Comparison of ENCODE assay signal across 8 cellular contexts in genomic region chr3:14124615-14125192, GRCh38. TPM values are rescaled to one million over a fixed set of nuclear protein-coding genes. Genes with fewer than 3 reads are reported as not detected.
DNase-seq lines count a peak whose midpoint lies in the region; TF ChIP-seq lines count a peak whose summit lies in the region.

Gene CHCHD4 (minus strand): TSS chr3:14124870. CDS start chr3:14124676, 194 bp downstream.
Gene TMEM43 (plus strand): TSS chr3:14125052. CDS start chr3:14125194, 142 bp downstream.

- H3K9me3 ChIP-seq in ES-I3 (ENCODE audit: control insufficient read depth, insufficient read depth, low read length) (no peaks in the 10 kb centered on the region), HAP-1 (no peaks in the 10 kb centered on the region), MM.1S (replicated peaks; ENCODE audit: insufficient read depth, low read length) (no peaks in the 10 kb centered on the region), neural progenitor cell (ENCODE audit: low read depth) (no peaks in the 10 kb centered on the region)

- H3K4me1 Mint-ChIP-seq in neural progenitor cell: peaks cover 20% of the 10 kb centered on the region

- peak within 1 kb of the TSS; percentile 46 for H3K27ac Mint-ChIP-seq in neural progenitor cell

- H3K36me3 ChIP-seq in ES-I3 (ENCODE audit: insufficient read depth, low read length) (peaks cover 11% of the 10 kb centered on the region), HAP-1 (replicated peaks) (peaks cover 14% of the 10 kb centered on the region), MM.1S (replicated peaks; ENCODE audit: insufficient read depth, low read length) (peaks cover 19% of the 10 kb centered on the region), neural progenitor cell (no peaks in the 10 kb centered on the region)

- H3K27me3 ChIP-seq in HAP-1 (ENCODE audit: low read depth): no peaks in the 10 kb centered on the region
- H3K27me3 ChIP-seq in MM.1S (replicated peaks; ENCODE audit: insufficient read depth, low read length): no peaks in the 10 kb centered on the region
- peaks cover 3% of the 10 kb centered on the region for H3K27me3 ChIP-seq in neural progenitor cell

- DNase-seq in HAP-1 (ENCODE audit: low spot score in 2 of 2) (peak; percentile 97 to 98), MM.1S (peak; percentile 99), SIG-M5 (lab: John Stamatoyannopoulos, UW) (peak; percentile 89), activated gamma-delta T cell treated with Interleukin-2 at 50 U/mL for 16 hours (peak; percentile 98), foreskin fibroblast (peak; percentile 98 to 99), neural progenitor cell (ENCODE audit: low spot score) (peak; percentile 99), stromal cell of bone marrow (ENCODE audit: low read depth) (peak; percentile 98)

- H3K4me1 ChIP-seq in ES-I3 (ENCODE audit: insufficient read depth, low read length) (peaks cover 26% of the 10 kb centered on the region), HAP-1 (peaks cover 10% of the 10 kb centered on the region), MM.1S (ENCODE audit: low read length) (peaks cover 51% of the 10 kb centered on the region), neural progenitor cell (peaks cover 7% of the 10 kb centered on the region)

- no peaks in the 10 kb centered on the region for H3K9me2 ChIP-seq in MM.1S (replicated peaks; ENCODE audit: insufficient read depth, low read length)

- H3K4me3 ChIP-seq in HAP-1 (peak within 1 kb of the TSS; percentile 87), MM.1S (ENCODE audit: low read length) (peak within 1 kb of the TSS; percentile 98), foreskin fibroblast (ENCODE audit: low read depth in 1 of 2, low read length in 2 of 2) (peak within 1 kb of the TSS; percentile 83 to 98), neural progenitor cell (peak within 1 kb of the TSS; percentile 72)

- H3K27me3 Mint-ChIP-seq in neural progenitor cell (ENCODE audit: insufficient read depth, low read depth): no peaks in the 10 kb centered on the region

- in situ Hi-C loops in HAP-1 (cut with MboI; ENCODE audit: low sequenced_read_pairs): loop anchor here (5.0 to 25.0 kb wide), 3 partner anchors 120 to 462 kb away; no protein-coding TSS in a partner anchor

- no peaks in the 10 kb centered on the region for H4K20me1 ChIP-seq in MM.1S (ENCODE audit: insufficient read depth, low read length)
- H4K20me1 ChIP-seq in neural progenitor cell (ENCODE audit: low read depth): peaks cover 19% of the 10 kb centered on the region

- H3F3A ChIP-seq in MM.1S (ENCODE audit: insufficient read depth, low read length): peaks cover 52% of the 10 kb centered on the region
- peaks cover 12% of the 10 kb centered on the region for H3F3A ChIP-seq in neural progenitor cell (ENCODE audit: low read depth)

- H3K9me3 Mint-ChIP-seq in neural progenitor cell: no peaks in the 10 kb centered on the region

- peaks cover 72% of the 10 kb centered on the region for H3K79me2 ChIP-seq in MM.1S (ENCODE audit: low read length)
- H3K79me2 ChIP-seq in neural progenitor cell (ENCODE audit: low read depth): peaks cover 29% of the 10 kb centered on the region

- peaks cover 33% of the 10 kb centered on the region for H3K36me3 Mint-ChIP-seq in neural progenitor cell

- peak within 1 kb of the TSS; percentile 98 for H3K4me3 Mint-ChIP-seq in neural progenitor cell

- peak within 1 kb of the TSS; percentile 82 for H2AFZ ChIP-seq in MM.1S (ENCODE audit: low read length)
- H2AFZ ChIP-seq in neural progenitor cell (replicated peaks): peak within 1 kb of the TSS; percentile 95

- H3K27ac ChIP-seq in MM.1S (ENCODE audit: low read length) (peak within 1 kb of the TSS; percentile 99), neural progenitor cell (peak within 1 kb of the TSS; percentile 43)

- H3K9ac ChIP-seq in ES-I3 (ENCODE audit: low read depth, low read length): peak within 1 kb of the TSS; percentile 74
- H3K9ac ChIP-seq in MM.1S (ENCODE audit: low read length): peak within 1 kb of the TSS; percentile 96
- H3K9ac ChIP-seq in neural progenitor cell: peak within 1 kb of the TSS; percentile 58

- no peak for TF ChIP-seq CTCF in MM.1S (IDR thresholded peaks at IDR 0.05; ENCODE audit: low read length)
- TF ChIP-seq CTCF in foreskin fibroblast (IDR thresholded peaks at IDR 0.05; ENCODE audit: low read depth, low read length): no peak
- no peak for TF ChIP-seq CTCF in neural progenitor cell (IDR thresholded peaks at IDR 0.05)

- H3K4me2 ChIP-seq in MM.1S (ENCODE audit: low read depth, low read length) (peak within 1 kb of the TSS; percentile 98), neural progenitor cell (peak within 1 kb of the TSS; percentile 82)

RNA-seq across cellular contexts. Expression of gene CHCHD4, which starts in this region (rescaled TPM):
- total RNA-seq in neural progenitor cell (ENCODE audit: low replicate concordance): 7.6 and 9.2 TPM in 2 replicates

RNA-seq across cellular contexts. Expression of gene TMEM43, which starts in this region (rescaled TPM):
- 19.7 and 22.0 TPM in 2 replicates for total RNA-seq in neural progenitor cell (ENCODE audit: low replicate concordance)

Comparison
In these comparisons a context has a peak if more than half of its experiments do, and no peak if none do; other contexts are left out.
1. Peak in every context shown above with its lines: DNase-seq, H3K4me3 ChIP-seq and H3K27ac ChIP-seq.